Comparison of ENCODE assay signal across 12 cellular contexts in genomic region chr2:98348066-98348561, GRCh38. TPM values are rescaled to one million over a fixed set of nuclear protein-coding genes. Genes with fewer than 3 reads are reported as not detected.
DNase-seq lines count a peak whose midpoint lies in the region; TF ChIP-seq lines count a peak whose summit lies in the region.
"Had no signal": no experiment of that assay in that cellular context is flagged by ENCODE, and none has a peak within 500 bp of the region (broad histone marks: within the 10 kb centered on the region; RNA-seq: fewer than 3 reads in every experiment).

No MANE protein-coding gene starts in this region.

- H3K4me3 ChIP-seq in neural cell (ENCODE audit: low read length) (peak overlapping the region; percentile 57), lower leg skin (ENCODE audit: low read depth, poor library complexity, severe bottlenecking) (no peak overlapping the region), SJCRH30 (no peak overlapping the region)

- no peaks in the 10 kb centered on the region for H3K79me2 ChIP-seq in neural cell (replicated peaks; ENCODE audit: insufficient read depth, low read length)
- H3K79me2 ChIP-seq: parathyroid adenoma had no signal

- peak overlapping the region; percentile 51 for H3K9ac ChIP-seq in neural cell (ENCODE audit: low read length)
- H3K9ac ChIP-seq: parathyroid adenoma had no signal

- no peaks in the 10 kb centered on the region for H3K9me2 ChIP-seq in neural cell (ENCODE audit: insufficient read depth, low read length)

- peaks cover 4% of the 10 kb centered on the region for H3K36me3 Mint-ChIP-seq in brain

- peak overlapping the region; percentile 94 to 98 (median 96) for H3K27ac Mint-ChIP-seq in brain

- CTCF ChIA-PET in GM10248 (lab: Yijun Ruan, JAX) = no interaction called here

- peak; percentile 44 for TF ChIP-seq RAD21 in neural cell (conservative IDR thresholded peaks at IDR 0.05)

- H2AFZ ChIP-seq in neural cell (ENCODE audit: low read depth, low read length) = peak overlapping the region; percentile 25

- no peaks in the 10 kb centered on the region for H4K20me1 ChIP-seq in neural cell (ENCODE audit: insufficient read depth)

- TF ChIP-seq EP300 in neural cell (conservative IDR thresholded peaks at IDR 0.05; ENCODE audit: poor library complexity, severe bottlenecking) = peak; percentile 84

- H3K9me3 Mint-ChIP-seq in brain = peaks cover 5 to 11% (median 9%) of the 10 kb centered on the region in 5 experiments

- in situ Hi-C loops in G401 (cut with HindIII; ENCODE audit: low sequenced_read_pairs) = no loop called here

- TF ChIP-seq POLR2A in lower leg skin (IDR thresholded peaks at IDR 0.05) = no peak

- no peaks in the 10 kb centered on the region for H3K9me3 ChIP-seq in neural cell (ENCODE audit: low read length)
- no peaks in the 10 kb centered on the region for H3K9me3 ChIP-seq in SJCRH30 (replicated peaks)
- H3K9me3 ChIP-seq: heart left ventricle had no signal

- POLR2A ChIA-PET in GM10248 (lab: Yijun Ruan, JAX) = no interaction called here

- TF ChIP-seq CTCF in brain (conservative IDR thresholded peaks at IDR 0.05) = no peak
- peak; percentile 43 for TF ChIP-seq CTCF in neural cell (IDR thresholded peaks at IDR 0.05; ENCODE audit: poor library complexity, severe bottlenecking)
- no peak for TF ChIP-seq CTCF in lower leg skin (IDR thresholded peaks at IDR 0.05)
- no peak for TF ChIP-seq CTCF in GM10248 (IDR thresholded peaks at IDR 0.05; ENCODE audit: control extremely low read depth, extremely low read depth, low read depth, missing control alignments)

- peak; percentile 66 for DNase-seq in G401 (ENCODE audit: low spot score)
- peak; percentile 48 for DNase-seq in NCI-H146 treated with DMSO at 0.1 percent for 48 hours (lab: John Stamatoyannopoulos, UW; ENCODE audit: unreplicated experiment)
- DNase-seq in activated effector memory CD4-positive, alpha-beta T cell treated with anti-CD3 and anti-CD28 coated beads, Interleukin-2, amount 50 U/mL, for 16 hours = no peak
- no peak for DNase-seq in lower leg skin (ENCODE audit: low spot score in 2 of 2)
- DNase-seq in GM10248 (ENCODE audit: extremely low spot score) = no peak
- no peak for DNase-seq in SJCRH30
- DNase-seq: GDM1, heart left ventricle had no signal

- peaks cover 27% of the 10 kb centered on the region for H3K27me3 Mint-ChIP-seq in brain

- no peaks in the 10 kb centered on the region for H3K36me3 ChIP-seq in neural cell (ENCODE audit: insufficient read depth, low read length)
- no peaks in the 10 kb centered on the region for H3K36me3 ChIP-seq in SJCRH30
- H3K36me3 ChIP-seq: heart left ventricle had no signal

- H3K4me3 Mint-ChIP-seq in brain = peak overlapping the region; percentile 75 to 89 (median 86)

- peak overlapping the region; percentile 61 for H3K4me2 ChIP-seq in neural cell (ENCODE audit: low read length)

- H3K27me3 ChIP-seq in neural cell (ENCODE audit: insufficient read depth, low read depth, low read length) = peaks cover 27% of the 10 kb centered on the region
- no peaks in the 10 kb centered on the region for H3K27me3 ChIP-seq in SJCRH30

- H3K4me1 ChIP-seq in SJCRH30 = no peaks in the 10 kb centered on the region
- H3K4me1 ChIP-seq: parathyroid adenoma had no signal

- 10 to 11% methylated on average over 15 of the region's 15 CpGs for WGBS in lower leg skin, 2 donors

- H3K27ac ChIP-seq in neural cell (ENCODE audit: low read length) = peak overlapping the region; percentile 76
- no peak overlapping the region for H3K27ac ChIP-seq in SJCRH30
- H3K27ac ChIP-seq: heart left ventricle, parathyroid adenoma had no signal

- peaks cover 42% of the 10 kb centered on the region for H3K4me1 Mint-ChIP-seq in brain

- H3F3A ChIP-seq in neural cell (ENCODE audit: insufficient read depth, low read length, poor library complexity, severe bottlenecking) = no peaks in the 10 kb centered on the region

- intact Hi-C loops in lower leg skin (cut with DNase I; ENCODE audit: low total_unique reads) = no loop called here

TF ChIP-seq in neural cell, 6 proteins besides CTCF, POLR2A, EP300 and RAD21:
- TF ChIP-seq SMC3 (conservative IDR thresholded peaks at IDR 0.05; ENCODE audit: poor library complexity) = peak; percentile 48
- TF ChIP-seq REST (IDR thresholded peaks at IDR 0.05; ENCODE audit: borderline replicate concordance) = peak; percentile 84
- peak; percentile 70 for TF ChIP-seq MXI1 (conservative IDR thresholded peaks at IDR 0.05; ENCODE audit: poor library complexity, severe bottlenecking)
- no peak for TF ChIP-seq EZH2 (IDR thresholded peaks at IDR 0.05; ENCODE audit: borderline replicate concordance, insufficient read depth, low read length, poor library complexity, severe bottlenecking)
- peak; percentile 36 for TF ChIP-seq POLR2AphosphoS5 (IDR thresholded peaks at IDR 0.05)
- TF ChIP-seq TAF1 (IDR thresholded peaks at IDR 0.05; ENCODE audit: low read depth) = no peak
TF ChIP-seq in neural cell: peak in this region for 4.

RNA-seq across cellular contexts. Expression of gene CNGA3, which starts 1.9 kb away (rescaled TPM):
- total RNA-seq in G401 (2014; rRNA removed; shearing (Covaris generic)) = not detected in 2 replicates
- polyA plus RNA-seq in brain (ENCODE audit: insufficient read depth, low read depth, low replicate concordance) (10.8 TPM), neural cell (0.64 and 1.1 TPM in 2 replicates)
- polyA minus RNA-seq in neural cell = 0.49 and 0.81 TPM in 2 replicates
- not detected for total RNA-seq in lower leg skin
- total RNA-seq in SJCRH30 (2014; rRNA removed; shearing (Covaris generic)) = 0.08 TPM in 1 of 2 replicates, not detected in the other
- total RNA-seq: T-helper 2 cell treated with Interferon-gamma antibody and Interleukin-4, amounts not matched to agents 100 ng/mL and 5 ng/mL, for 36 hours had no signal
- polyA plus RNA-seq: heart left ventricle had no signal

Comparison
In these comparisons a context has a peak if more than half of its experiments do, and no peak if none do; other contexts are left out.
1. DNase-seq: peak in G401 (single experiment) and NCI-H146 treated with DMSO at 0.1 percent for 48 hours (single experiment); none in activated effector memory CD4-positive, alpha-beta T cell treated with anti-CD3 and anti-CD28 coated beads, Interleukin-2, amount 50 U/mL, for 16 hours (single experiment), lower leg skin (0 of 2), GM10248 (single experiment) and SJCRH30 (0 of 2).